ENCODE assay signal across 24 cellular contexts in the genomic region with DNA sequence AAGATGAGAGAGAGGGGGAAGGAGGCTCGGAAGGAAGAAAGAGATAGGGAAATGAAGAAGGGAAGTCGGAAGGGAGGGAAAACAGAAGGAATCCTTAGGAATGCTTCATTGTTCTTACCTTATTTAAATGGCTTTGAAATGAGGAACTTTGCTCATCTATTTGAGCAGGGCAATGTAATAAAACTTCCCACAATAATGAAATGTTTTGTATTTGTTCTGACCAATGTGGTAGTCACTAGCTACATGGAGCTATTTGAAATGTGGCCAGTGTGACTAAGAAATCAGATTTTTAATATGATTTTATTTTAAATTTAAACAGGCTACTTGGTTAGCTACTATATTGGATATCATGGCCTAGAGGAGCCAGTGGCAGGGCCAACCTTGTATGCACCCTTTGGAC.
DNase-seq lines count a peak whose midpoint lies in the region; ATAC-seq and TF ChIP-seq lines count a peak whose summit lies in the region.
"Had no signal": no experiment of that assay in that cellular context is flagged by ENCODE, and none has a peak within 500 bp of the region (broad histone marks: within the 10 kb centered on the region; RNA-seq: fewer than 3 reads in every experiment).

No MANE protein-coding gene starts in this region.

- H3F3A ChIP-seq in PC-3 (ENCODE audit: low read length, unreplicated experiment): no peaks in the 10 kb centered on the region

- no peak overlapping the region for H3K4me3 ChIP-seq in mammary epithelial cell (replicated peaks in 1 of 3; ENCODE audit: insufficient read depth in 1 of 3, low read depth in 2 of 3, low read length in 3 of 3)
- H3K4me3 ChIP-seq in PC-3 (ENCODE audit: low read length): no peak overlapping the region
- no peak overlapping the region for H3K4me3 ChIP-seq in fibroblast of mammary gland (ENCODE audit: control insufficient read depth, low read depth, low read length)
- H3K4me3 ChIP-seq: A549; BLaER1 treated with 17β-estradiol and CSF1 and Interleukin-3, amounts not matched to agents 10 nM and 100 nM; GM12878 had no signal

- no peaks in the 10 kb centered on the region for H3K4me1 Mint-ChIP-seq in MCF 10A (ENCODE audit: insufficient read depth, unreplicated experiment)
- H3K4me1 Mint-ChIP-seq: B cell had no signal

- BruUV-seq in mammary epithelial cell (replicated peaks; lab: Mats Ljungman, UMichigan): no TSS peak
- BruUV-seq in MCF 10A (replicated peaks; lab: Mats Ljungman, UMichigan): no TSS peak
- no TSS peak for BruUV-seq in PC-3 (replicated peaks; lab: Mats Ljungman, UMichigan)

- DNase-seq in mammary epithelial cell (peak; percentile 32), MCF 10A (ENCODE audit: unreplicated experiment) (no peak), LHCN-M2 (ENCODE audit: low read depth) (peak; percentile 1), PC-3 (peak; percentile 82), fibroblast of mammary gland (ENCODE audit: low read depth) (peak; percentile 38)
- no peak for DNase-seq in stimulated activated CD4-positive, alpha-beta T cell treated with anti-CD3 and anti-CD28 coated beads, Interleukin-1b, Interleukin-23, amount 100 ng/mL, for 48 hours
- DNase-seq: AML-193; CD4-positive, alpha-beta T cell; CD8-positive, alpha-beta T cell; DMS 273 treated with DMSO at 0.1 percent for 48 hours; DMS153; DMS53; DMS79; DND-41; EL; GDM1 had no signal

- no peak overlapping the region for H3K4me2 ChIP-seq in mammary epithelial cell (ENCODE audit: insufficient read depth, low read depth, low read length)
- peak overlapping the region; percentile 63 for H3K4me2 ChIP-seq in PC-3 (ENCODE audit: low read length)
- H3K4me2 ChIP-seq: A549; BLaER1 treated with 17β-estradiol and CSF1 and Interleukin-3, amounts not matched to agents 10 nM and 100 nM had no signal

- H4K20me1 ChIP-seq in mammary epithelial cell (ENCODE audit: insufficient read depth, low read length) (no peaks in the 10 kb centered on the region), PC-3 (ENCODE audit: low read length) (no peaks in the 10 kb centered on the region)
- H4K20me1 ChIP-seq: BLaER1 treated with 17β-estradiol and CSF1 and Interleukin-3, amounts not matched to agents 10 nM and 100 nM had no signal

- H3K27ac ChIP-seq in mammary epithelial cell (ENCODE audit: insufficient read depth, low read depth, low read length) (no peak overlapping the region), PC-3 (ENCODE audit: low read length) (peak overlapping the region; percentile 51)
- H3K27ac ChIP-seq: 22Rv1; A549; BLaER1 treated with 17β-estradiol and CSF1 and Interleukin-3, amounts not matched to agents 10 nM and 100 nM; C4-2B had no signal

- no peaks in the 10 kb centered on the region for H3K9me3 ChIP-seq in mammary epithelial cell (replicated peaks; ENCODE audit: insufficient read depth, low read length)
- no peaks in the 10 kb centered on the region for H3K9me3 ChIP-seq in PC-3 (ENCODE audit: low read length)
- H3K9me3 ChIP-seq: A549; BLaER1 treated with 17β-estradiol and CSF1 and Interleukin-3, amounts not matched to agents 10 nM and 100 nM had no signal

- no peaks in the 10 kb centered on the region for H3K27me3 ChIP-seq in mammary epithelial cell (ENCODE audit: insufficient read depth, low read length)
- H3K27me3 ChIP-seq in PC-3 (ENCODE audit: low read length): no peaks in the 10 kb centered on the region
- H3K27me3 ChIP-seq: BLaER1 treated with 17β-estradiol and CSF1 and Interleukin-3, amounts not matched to agents 10 nM and 100 nM had no signal

- no peaks in the 10 kb centered on the region for H3K9me2 ChIP-seq in PC-3 (replicated peaks; ENCODE audit: low read length)

- POLR2A ChIA-PET in MCF 10A (lab: Yijun Ruan, JAX) (no interaction called here), PC-3 (lab: Charles Lee; ENCODE audit: unreplicated experiment) (no interaction called here)

- no peak overlapping the region for H3K27ac Mint-ChIP-seq in MCF 10A (ENCODE audit: low read depth, unreplicated experiment)
- H3K27ac Mint-ChIP-seq: B cell; CD4-positive, alpha-beta T cell; CD8-positive, alpha-beta T cell had no signal

- in situ Hi-C loops in mammary epithelial cell (cut with MboI; ENCODE audit: low sequenced_read_pairs in 2 of 2): no loop called here

- H3K4me1 ChIP-seq in mammary epithelial cell (ENCODE audit: insufficient read depth, low read length) (peaks cover 12% of the 10 kb centered on the region), PC-3 (ENCODE audit: insufficient read depth, low read length) (peaks cover 18% of the 10 kb centered on the region)
- H3K4me1 ChIP-seq: A549; BLaER1 treated with 17β-estradiol and CSF1 and Interleukin-3, amounts not matched to agents 10 nM and 100 nM had no signal

- H3K79me2 ChIP-seq in mammary epithelial cell (ENCODE audit: insufficient read depth, low read length): no peaks in the 10 kb centered on the region
- H3K79me2 ChIP-seq in PC-3 (ENCODE audit: low read length): no peaks in the 10 kb centered on the region

- no peak overlapping the region for H3K9ac ChIP-seq in mammary epithelial cell (ENCODE audit: insufficient read depth, low read length)
- H3K9ac ChIP-seq in PC-3 (ENCODE audit: low read length): no peak overlapping the region
- H3K9ac ChIP-seq: BLaER1 treated with 17β-estradiol and CSF1 and Interleukin-3, amounts not matched to agents 10 nM and 100 nM had no signal

- intact Hi-C loops in mammary epithelial cell (cut with micrococcal nuclease) (no loop called here), MCF 10A (cut with micrococcal nuclease) (no loop called here), PC-3 (cut with micrococcal nuclease) (loop anchor here (1.0 to 10.0 kb wide), 3 partner anchors 33 to 108 kb away; no protein-coding TSS in a partner anchor)

- H3K27me3 Mint-ChIP-seq in MCF 10A (ENCODE audit: insufficient read depth, unreplicated experiment): no peaks in the 10 kb centered on the region

- H3K36me3 Mint-ChIP-seq in MCF 10A (ENCODE audit: insufficient read depth, unreplicated experiment): no peaks in the 10 kb centered on the region
- H3K36me3 Mint-ChIP-seq: CD8-positive, alpha-beta T cell had no signal

- no peak overlapping the region for H3K4me3 Mint-ChIP-seq in MCF 10A (ENCODE audit: unreplicated experiment)
- H3K4me3 Mint-ChIP-seq: B cell; CD4-positive, alpha-beta T cell; CD8-positive, alpha-beta T cell had no signal

- peak; percentile 95 for ATAC-seq in PC-3
- no peak for ATAC-seq in HG03196 (IDR thresholded peaks at IDR 0.05; ENCODE audit: unreplicated experiment)
- no peak for ATAC-seq in GM19351 (IDR thresholded peaks at IDR 0.05; ENCODE audit: unreplicated experiment)
- ATAC-seq: A549; CD8-positive, alpha-beta T cell; GM12878 had no signal

- TF ChIP-seq CTCF in mammary epithelial cell (conservative IDR thresholded peaks at IDR 0.05 in 1 of 2, IDR thresholded peaks at IDR 0.05 in 1 of 2; ENCODE audit: extremely low read depth in 1 of 2, insufficient read depth in 1 of 2, low read depth in 1 of 2, low read length in 2 of 2): no peak
- TF ChIP-seq CTCF in MCF 10A (IDR thresholded peaks at IDR 0.05; ENCODE audit: unreplicated experiment): no peak
- TF ChIP-seq CTCF in PC-3 (conservative IDR thresholded peaks at IDR 0.05; ENCODE audit: low read depth, low read length): no peak
- no peak for TF ChIP-seq CTCF in fibroblast of mammary gland (conservative IDR thresholded peaks at IDR 0.05; ENCODE audit: control insufficient read depth, insufficient read depth, low read depth, low read length)

- dilution Hi-C loops in mammary epithelial cell (cut with HindIII; ENCODE audit: low sequenced_read_pairs): no loop called here

- CTCF ChIA-PET in mammary epithelial cell (lab: Charles Lee; ENCODE audit: low non-redundant PET) (no interaction called here), MCF 10A (lab: Yijun Ruan, JAX) (no interaction called here), PC-3 (lab: Charles Lee) (no interaction called here)

- H3K36me3 ChIP-seq in mammary epithelial cell (ENCODE audit: insufficient read depth, low read length) (no peaks in the 10 kb centered on the region), PC-3 (ENCODE audit: low read depth, low read length) (no peaks in the 10 kb centered on the region)
- H3K36me3 ChIP-seq: BLaER1 treated with 17β-estradiol and CSF1 and Interleukin-3, amounts not matched to agents 10 nM and 100 nM had no signal

- H3K9me3 Mint-ChIP-seq in MCF 10A (ENCODE audit: unreplicated experiment): no peaks in the 10 kb centered on the region
- H3K9me3 Mint-ChIP-seq: CD4-positive, alpha-beta T cell; CD8-positive, alpha-beta T cell had no signal

- H2AFZ ChIP-seq in mammary epithelial cell (ENCODE audit: low read depth, low read length) (peak overlapping the region; percentile 30), PC-3 (ENCODE audit: low read length) (no peak overlapping the region)

- 97% methylated on average over 2 of the region's 2 CpGs for WGBS in mammary epithelial cell (ENCODE audit: low coverage, missing lambda C conversion rate)

Comparison
In these comparisons a context has a peak if more than half of its experiments do, and no peak if none do; other contexts are left out.
1. DNase-seq: peak in mammary epithelial cell (single experiment), LHCN-M2 (single experiment), PC-3 (single experiment) and fibroblast of mammary gland (single experiment); none in MCF 10A (single experiment) and stimulated activated CD4-positive, alpha-beta T cell treated with anti-CD3 and anti-CD28 coated beads, Interleukin-1b, Interleukin-23, amount 100 ng/mL, for 48 hours (single experiment).